7 cellular contexts compared by ENCODE assay signal in the genomic region with DNA sequence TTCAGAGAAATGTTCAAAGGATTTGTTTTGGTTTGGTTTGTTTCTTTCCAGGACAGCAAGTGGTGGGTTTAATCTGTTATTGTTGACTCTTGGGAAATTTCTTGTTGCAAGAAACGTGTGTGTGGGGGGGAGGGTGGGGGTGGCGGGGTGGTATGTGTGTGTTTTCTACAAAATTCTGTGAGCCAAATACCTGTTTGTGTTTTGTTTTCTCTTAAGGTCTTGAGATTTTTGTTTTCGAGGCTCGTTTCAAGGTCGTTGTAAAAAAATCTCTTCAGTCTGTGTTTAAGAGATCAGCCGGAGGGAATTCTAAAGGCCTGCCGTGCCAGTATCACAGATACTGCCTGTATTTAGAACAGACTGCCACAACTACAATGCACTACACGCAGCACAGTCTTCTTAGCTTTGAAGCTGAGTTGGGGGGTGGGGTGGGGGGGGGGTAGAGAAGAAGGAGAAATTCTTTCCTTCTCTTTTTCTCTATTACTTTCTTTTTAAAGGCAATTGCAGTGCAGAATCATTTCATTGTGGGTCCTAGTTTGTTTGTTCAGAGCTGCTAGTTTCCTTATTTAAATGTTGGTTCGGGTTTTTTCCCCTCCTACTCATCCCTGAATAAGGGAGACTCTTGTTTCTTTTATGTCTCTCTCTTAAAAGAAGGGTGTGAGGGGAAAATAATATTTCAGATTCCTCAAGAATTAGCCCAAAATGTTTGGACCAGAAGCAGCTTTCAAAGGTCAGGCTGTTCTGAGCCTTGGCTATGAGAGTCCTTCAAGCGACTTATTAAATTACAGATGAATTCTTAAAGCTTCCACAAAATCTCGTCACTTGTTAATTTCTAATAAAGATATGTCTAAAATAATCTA. TPM values are rescaled to one million over a fixed set of nuclear protein-coding genes. Genes with fewer than 3 reads are reported as not detected.
DNase-seq lines count a peak whose midpoint lies in the region; ATAC-seq lines count a peak whose summit lies in the region.

No MANE protein-coding gene starts in this region.

- peaks cover 11% of the 10 kb centered on the region for H3K36me3 Mint-ChIP-seq in T-helper 2 cell treated with Interferon-gamma antibody and Interleukin-4, amounts not matched to agents 5 μg/mL and 100 μg/mL, for 36 hours (ENCODE audit: low read depth)

- in situ Hi-C loops in HAP-1 (cut with MboI; ENCODE audit: low sequenced_read_pairs), result loop anchor here (25.0 kb wide), 3 partner anchors 1016 to 1491 kb away; a partner anchor contains a TSS

- DNase-seq in HAP-1 (ENCODE audit: low spot score in 2 of 2), result peak; percentile 48 to 55
- no peak for DNase-seq in T-helper 2 cell treated with Interferon-gamma antibody and Interleukin-4, amounts not matched to agents 5 μg/mL and 100 μg/mL, for 36 hours (ENCODE audit: low spot score)
- peak; percentile 26 for DNase-seq in fibroblast of gingiva (ENCODE audit: low read depth)
- DNase-seq in occipital lobe (lab: John Stamatoyannopoulos, UW), result peak; percentile 21
- no peak for DNase-seq in NCI-H2171 treated with DMSO at 0.1 percent for 48 hours (lab: John Stamatoyannopoulos, UW)
- DNase-seq in NOMO-1 treated with dmso at 0.1 percent for 144 hours (lab: John Stamatoyannopoulos, UW; ENCODE audit: unreplicated experiment), result no peak

- peaks cover 27% of the 10 kb centered on the region for H3K4me1 ChIP-seq in HAP-1

- no peaks in the 10 kb centered on the region for H3K36me3 ChIP-seq in HAP-1 (replicated peaks)

- H3K4me3 Mint-ChIP-seq in T-helper 2 cell treated with Interferon-gamma antibody and Interleukin-4, amounts not matched to agents 5 μg/mL and 100 μg/mL, for 36 hours, result peak overlapping the region; percentile 96

- H3K4me3 ChIP-seq in HAP-1, result peak overlapping the region; percentile 45

- no peaks in the 10 kb centered on the region for H3K27me3 ChIP-seq in HAP-1 (ENCODE audit: low read depth)

- H3K9me3 ChIP-seq in HAP-1, result no peaks in the 10 kb centered on the region

- H3K27me3 Mint-ChIP-seq in T-helper 2 cell treated with Interferon-gamma antibody and Interleukin-4, amounts not matched to agents 5 μg/mL and 100 μg/mL, for 36 hours (ENCODE audit: low read depth), result no peaks in the 10 kb centered on the region

- ATAC-seq in GM18520 (IDR thresholded peaks at IDR 0.05; ENCODE audit: unreplicated experiment), result no peak

- H3K27ac Mint-ChIP-seq in T-helper 2 cell treated with Interferon-gamma antibody and Interleukin-4, amounts not matched to agents 5 μg/mL and 100 μg/mL, for 36 hours, result peak overlapping the region; percentile 100

- H3K9me3 Mint-ChIP-seq in T-helper 2 cell treated with Interferon-gamma antibody and Interleukin-4, amounts not matched to agents 5 μg/mL and 100 μg/mL, for 36 hours, result no peaks in the 10 kb centered on the region

- peaks cover 61% of the 10 kb centered on the region for H3K4me1 Mint-ChIP-seq in T-helper 2 cell treated with Interferon-gamma antibody and Interleukin-4, amounts not matched to agents 5 μg/mL and 100 μg/mL, for 36 hours (ENCODE audit: low read depth)

RNA-seq across cellular contexts. Expression of a gene that starts 1.4 kb away (rescaled TPM):
- 7.5 TPM for total RNA-seq in occipital lobe

RNA-seq across cellular contexts. Expression of a gene that starts 44.4 kb away (rescaled TPM):
- total RNA-seq in occipital lobe, result not detected

Comparison
In these comparisons a context has a peak if more than half of its experiments do, and no peak if none do; other contexts are left out.
1. DNase-seq: peak in HAP-1 (2 of 2), fibroblast of gingiva (single experiment) and occipital lobe (single experiment); none in T-helper 2 cell treated with Interferon-gamma antibody and Interleukin-4, amounts not matched to agents 5 μg/mL and 100 μg/mL, for 36 hours (single experiment), NCI-H2171 treated with DMSO at 0.1 percent for 48 hours (single experiment) and NOMO-1 treated with dmso at 0.1 percent for 144 hours (single experiment).